Comparison of ENCODE assay signal across 1 cellular context in the genomic region with DNA sequence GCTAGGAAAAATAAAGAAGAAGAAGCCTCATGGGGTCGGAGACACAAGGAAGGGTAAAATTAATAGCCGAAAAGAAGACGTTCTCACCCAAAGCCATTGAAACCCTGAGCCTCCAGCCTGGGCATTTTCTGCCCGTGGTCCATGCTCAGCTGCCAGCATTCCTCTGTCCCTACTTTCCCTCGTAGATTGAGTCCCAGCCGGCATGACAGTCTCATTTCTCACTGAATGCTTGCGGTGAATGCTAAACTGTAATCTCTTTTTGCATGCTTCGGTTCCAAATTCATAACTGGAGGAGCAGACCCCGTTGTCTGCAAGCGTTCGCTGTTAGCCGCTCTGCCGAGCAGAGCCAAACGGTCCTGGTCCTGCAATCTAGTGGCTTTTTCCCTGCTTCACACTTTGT.
TF ChIP-seq lines count a peak whose summit lies in the region.

No MANE protein-coding gene starts in this region.

TF ChIP-seq in GM23338, 12 proteins besides CTCF, POLR2A, EP300 and RAD21 (continued from another document):
- TF ChIP-seq, protein P1, sequence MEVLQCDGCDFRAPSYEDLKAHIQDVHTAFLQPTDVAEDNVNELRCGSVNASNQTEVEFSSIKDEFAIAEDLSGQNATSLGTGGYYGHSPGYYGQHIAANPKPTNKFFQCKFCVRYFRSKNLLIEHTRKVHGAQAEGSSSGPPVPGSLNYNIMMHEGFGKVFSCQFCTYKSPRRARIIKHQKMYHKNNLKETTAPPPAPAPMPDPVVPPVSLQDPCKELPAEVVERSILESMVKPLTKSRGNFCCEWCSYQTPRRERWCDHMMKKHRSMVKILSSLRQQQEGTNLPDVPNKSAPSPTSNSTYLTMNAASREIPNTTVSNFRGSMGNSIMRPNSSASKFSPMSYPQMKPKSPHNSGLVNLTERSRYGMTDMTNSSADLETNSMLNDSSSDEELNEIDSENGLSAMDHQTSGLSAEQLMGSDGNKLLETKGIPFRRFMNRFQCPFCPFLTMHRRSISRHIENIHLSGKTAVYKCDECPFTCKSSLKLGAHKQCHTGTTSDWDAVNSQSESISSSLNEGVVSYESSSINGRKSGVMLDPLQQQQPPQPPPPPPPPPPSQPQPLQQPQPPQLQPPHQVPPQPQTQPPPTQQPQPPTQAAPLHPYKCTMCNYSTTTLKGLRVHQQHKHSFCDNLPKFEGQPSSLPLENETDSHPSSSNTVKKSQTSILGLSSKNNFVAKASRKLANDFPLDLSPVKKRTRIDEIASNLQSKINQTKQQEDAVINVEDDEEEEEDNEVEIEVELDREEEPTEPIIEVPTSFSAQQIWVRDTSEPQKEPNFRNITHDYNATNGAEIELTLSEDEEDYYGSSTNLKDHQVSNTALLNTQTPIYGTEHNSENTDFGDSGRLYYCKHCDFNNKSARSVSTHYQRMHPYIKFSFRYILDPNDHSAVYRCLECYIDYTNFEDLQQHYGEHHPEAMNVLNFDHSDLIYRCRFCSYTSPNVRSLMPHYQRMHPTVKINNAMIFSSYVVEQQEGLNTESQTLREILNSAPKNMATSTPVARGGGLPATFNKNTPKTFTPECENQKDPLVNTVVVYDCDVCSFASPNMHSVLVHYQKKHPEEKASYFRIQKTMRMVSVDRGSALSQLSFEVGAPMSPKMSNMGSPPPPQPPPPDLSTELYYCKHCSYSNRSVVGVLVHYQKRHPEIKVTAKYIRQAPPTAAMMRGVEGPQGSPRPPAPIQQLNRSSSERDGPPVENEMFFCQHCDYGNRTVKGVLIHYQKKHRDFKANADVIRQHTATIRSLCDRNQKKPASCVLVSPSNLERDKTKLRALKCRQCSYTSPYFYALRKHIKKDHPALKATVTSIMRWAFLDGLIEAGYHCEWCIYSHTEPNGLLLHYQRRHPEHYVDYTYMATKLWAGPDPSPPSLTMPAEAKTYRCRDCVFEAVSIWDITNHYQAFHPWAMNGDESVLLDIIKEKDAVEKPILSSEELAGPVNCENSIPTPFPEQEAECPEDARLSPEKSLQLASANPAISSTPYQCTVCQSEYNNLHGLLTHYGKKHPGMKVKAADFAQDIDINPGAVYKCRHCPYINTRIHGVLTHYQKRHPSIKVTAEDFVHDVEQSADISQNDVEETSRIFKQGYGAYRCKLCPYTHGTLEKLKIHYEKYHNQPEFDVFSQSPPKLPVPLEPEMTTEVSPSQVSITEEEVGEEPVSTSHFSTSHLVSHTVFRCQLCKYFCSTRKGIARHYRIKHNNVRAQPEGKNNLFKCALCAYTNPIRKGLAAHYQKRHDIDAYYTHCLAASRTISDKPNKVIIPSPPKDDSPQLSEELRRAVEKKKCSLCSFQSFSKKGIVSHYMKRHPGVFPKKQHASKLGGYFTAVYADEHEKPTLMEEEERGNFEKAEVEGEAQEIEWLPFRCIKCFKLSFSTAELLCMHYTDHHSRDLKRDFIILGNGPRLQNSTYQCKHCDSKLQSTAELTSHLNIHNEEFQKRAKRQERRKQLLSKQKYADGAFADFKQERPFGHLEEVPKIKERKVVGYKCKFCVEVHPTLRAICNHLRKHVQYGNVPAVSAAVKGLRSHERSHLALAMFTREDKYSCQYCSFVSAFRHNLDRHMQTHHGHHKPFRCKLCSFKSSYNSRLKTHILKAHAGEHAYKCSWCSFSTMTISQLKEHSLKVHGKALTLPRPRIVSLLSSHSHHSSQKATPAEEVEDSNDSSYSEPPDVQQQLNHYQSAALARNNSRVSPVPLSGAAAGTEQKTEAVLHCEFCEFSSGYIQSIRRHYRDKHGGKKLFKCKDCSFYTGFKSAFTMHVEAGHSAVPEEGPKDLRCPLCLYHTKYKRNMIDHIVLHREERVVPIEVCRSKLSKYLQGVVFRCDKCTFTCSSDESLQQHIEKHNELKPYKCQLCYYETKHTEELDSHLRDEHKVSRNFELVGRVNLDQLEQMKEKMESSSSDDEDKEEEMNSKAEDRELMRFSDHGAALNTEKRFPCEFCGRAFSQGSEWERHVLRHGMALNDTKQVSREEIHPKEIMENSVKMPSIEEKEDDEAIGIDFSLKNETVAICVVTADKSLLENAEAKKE (CRISPR knock-in tag; IDR thresholded peaks at IDR 0.05), result no peak
- no peak for TF ChIP-seq ZNF114 (CRISPR knock-in tag; IDR thresholded peaks at IDR 0.05)
- TF ChIP-seq POLR2AphosphoS5 (IDR thresholded peaks at IDR 0.05; ENCODE audit: low read depth), result no peak
- TF ChIP-seq CREB1 (CRISPR knock-in tag; IDR thresholded peaks at IDR 0.05; ENCODE audit: low read depth), result no peak
- no peak for TF ChIP-seq EZH2phosphoT487 (IDR thresholded peaks at IDR 0.05; ENCODE audit: unreplicated experiment)
